In genomic region chr13:110872034-110872767, GRCh38 we compare ENCODE assay signal across 3 cellular contexts.
TF ChIP-seq lines count a peak whose summit lies in the region.

No MANE protein-coding gene starts in this region.

TF ChIP-seq in SK-N-SH, 30 proteins besides CTCF, POLR2A, EP300 and RAD21:
- TF ChIP-seq NRF1 (IDR thresholded peaks at IDR 0.05; ENCODE audit: low read depth, low read length) (no peak), POLR2AphosphoS5 (IDR thresholded peaks at IDR 0.05; ENCODE audit: low read depth, low read length) (no peak), ELF1 (IDR thresholded peaks at IDR 0.05) (no peak), TCF12 (IDR thresholded peaks at IDR 0.05) (no peak), JUND (IDR thresholded peaks at IDR 0.05) (no peak), MAX (IDR thresholded peaks at IDR 0.05; ENCODE audit: low read depth) (no peak), PBX3 (IDR thresholded peaks at IDR 0.05) (no peak), FOXM1 (IDR thresholded peaks at IDR 0.05; ENCODE audit: low read depth) (no peak), FOSL2 (IDR thresholded peaks at IDR 0.05; ENCODE audit: borderline replicate concordance, low read depth) (no peak), TAF1 (IDR thresholded peaks at IDR 0.05; ENCODE audit: borderline replicate concordance, low read depth, low read length) (no peak), USF2 (IDR thresholded peaks at IDR 0.05; ENCODE audit: borderline replicate concordance, low read depth, low read length) (no peak), SMC3 (IDR thresholded peaks at IDR 0.05; ENCODE audit: low read depth, low read length) (no peak), MEF2A (IDR thresholded peaks at IDR 0.05; ENCODE audit: borderline replicate concordance, low read depth) (no peak), NFIC (IDR thresholded peaks at IDR 0.05; ENCODE audit: borderline replicate concordance) (no peak)

TF ChIP-seq in SK-N-SH treated with all-trans-retinoic acid at 6 μM for 48 hours, 23 proteins besides CTCF, POLR2A, EP300 and RAD21:
- TF ChIP-seq ZC3H10 (CRISPR knock-in tag; IDR thresholded peaks at IDR 0.05), result no peak
- no peak for TF ChIP-seq CREB5 (CRISPR knock-in tag; IDR thresholded peaks at IDR 0.05; ENCODE audit: low read depth)
- TF ChIP-seq PPARA (CRISPR knock-in tag; IDR thresholded peaks at IDR 0.05; ENCODE audit: borderline replicate concordance), result no peak
- no peak for TF ChIP-seq ARNTL (CRISPR knock-in tag; IDR thresholded peaks at IDR 0.05; ENCODE audit: borderline replicate concordance, low read depth)
- TF ChIP-seq POU6F1 (CRISPR knock-in tag; IDR thresholded peaks at IDR 0.05; ENCODE audit: borderline replicate concordance, low read depth), result no peak
- TF ChIP-seq TCF4 (CRISPR knock-in tag; IDR thresholded peaks at IDR 0.05; ENCODE audit: borderline replicate concordance), result no peak
- no peak for TF ChIP-seq ZFP30 (CRISPR knock-in tag; IDR thresholded peaks at IDR 0.05)
- no peak for TF ChIP-seq GLIS3 (CRISPR knock-in tag; IDR thresholded peaks at IDR 0.05)
- no peak for TF ChIP-seq TOX (CRISPR knock-in tag; IDR thresholded peaks at IDR 0.05; ENCODE audit: borderline replicate concordance)
- no peak for TF ChIP-seq TSHZ2 (CRISPR knock-in tag; IDR thresholded peaks at IDR 0.05)
- no peak for TF ChIP-seq ZFP3 (CRISPR knock-in tag; IDR thresholded peaks at IDR 0.05)
- TF ChIP-seq CSRNP3 (CRISPR knock-in tag; IDR thresholded peaks at IDR 0.05), result no peak
- TF ChIP-seq ESRRG (CRISPR knock-in tag; IDR thresholded peaks at IDR 0.05), result no peak
- TF ChIP-seq ZNF70 (CRISPR knock-in tag; IDR thresholded peaks at IDR 0.05), result no peak
- no peak for TF ChIP-seq ZNF565 (CRISPR knock-in tag; conservative IDR thresholded peaks at IDR 0.05; ENCODE audit: low read depth)
- TF ChIP-seq OSR1 (CRISPR knock-in tag; IDR thresholded peaks at IDR 0.05), result no peak
- no peak for TF ChIP-seq RARB (CRISPR knock-in tag; IDR thresholded peaks at IDR 0.05)
TF ChIP-seq in SK-N-SH treated with all-trans-retinoic acid at 6 μM for 48 hours: peak in this region for 0.

TF ChIP-seq in H1, 55 proteins besides CTCF, POLR2A, EP300 and RAD21:
- TF ChIP-seq EGR1 (IDR thresholded peaks at IDR 0.05; ENCODE audit: borderline replicate concordance, low read depth, low read length) (no peak), EZH2 (IDR thresholded peaks at IDR 0.05; ENCODE audit: low read depth, low read length, severe bottlenecking) (no peak), SIRT6 (IDR thresholded peaks at IDR 0.05; ENCODE audit: low read length) (no peak), RBBP5 (IDR thresholded peaks at IDR 0.05; ENCODE audit: borderline replicate concordance, low read depth, low read length) (no peak), E2F6 (IDR thresholded peaks at IDR 0.05) (no peak), CTBP2 (IDR thresholded peaks at IDR 0.05; ENCODE audit: borderline replicate concordance, insufficient read depth, insufficient read length, low read length) (no peak), FOSL1 (IDR thresholded peaks at IDR 0.05; ENCODE audit: insufficient read depth, low read depth, low read length) (no peak), RNF2 (IDR thresholded peaks at IDR 0.05; ENCODE audit: borderline replicate concordance, low read depth, low read length, missing control alignments, poor library complexity, severe bottlenecking) (no peak), PHF8 (conservative IDR thresholded peaks at IDR 0.05; ENCODE audit: low read depth, low read length) (no peak), SP2 (IDR thresholded peaks at IDR 0.05; ENCODE audit: low read length) (no peak), ATF2 (IDR thresholded peaks at IDR 0.05; ENCODE audit: low read length) (no peak)
TF ChIP-seq in H1: peak in this region for 0.
